Comparison of ENCODE assay signal across 11 cellular contexts in genomic region chr9:36337865-36338264, GRCh38.
DNase-seq lines count a peak whose midpoint lies in the region; ATAC-seq and TF ChIP-seq lines count a peak whose summit lies in the region.
"Had no signal": no experiment of that assay in that cellular context is flagged by ENCODE, and none has a peak within 500 bp of the region (broad histone marks: within the 10 kb centered on the region; RNA-seq: fewer than 3 reads in every experiment).

No MANE protein-coding gene starts in this region.

- intact Hi-C loops in activated naive CD4-positive, alpha-beta T cell treated with anti-CD3 and anti-CD28 coated beads for 36 hours (cut with micrococcal nuclease), result no loop called here
- intact Hi-C loops in naive thymus-derived CD4-positive, alpha-beta T cell (cut with micrococcal nuclease), result no loop called here

- no peak overlapping the region for H3K27ac ChIP-seq in naive thymus-derived CD4-positive, alpha-beta T cell (ENCODE audit: low read depth, low read length)
- no peak overlapping the region for H3K27ac ChIP-seq in suprapubic skin
- H3K27ac ChIP-seq: esophagus squamous epithelium, SK-N-MC had no signal

- no peak for ATAC-seq in activated T-helper 17 cell treated with anti-CD3 and anti-CD28 coated beads, Interleukin-2, amount 50 U/mL, for 72 hours (replicated peaks)
- no peak for ATAC-seq in naive thymus-derived CD4-positive, alpha-beta T cell
- ATAC-seq in HG02623 (IDR thresholded peaks at IDR 0.05; ENCODE audit: unreplicated experiment), result no peak

- no peaks in the 10 kb centered on the region for H3K9me3 Mint-ChIP-seq in activated naive CD4-positive, alpha-beta T cell treated with anti-CD3 and anti-CD28 coated beads for 36 hours
- H3K9me3 Mint-ChIP-seq in activated T-helper 17 cell treated with anti-CD3 and anti-CD28 coated beads, Interleukin-2, amount 50 U/mL, for 72 hours, result no peaks in the 10 kb centered on the region
- H3K9me3 Mint-ChIP-seq in naive thymus-derived CD4-positive, alpha-beta T cell, result no peaks in the 10 kb centered on the region

- H3K4me3 ChIP-seq in naive thymus-derived CD4-positive, alpha-beta T cell (ENCODE audit: low read length), result no peak overlapping the region
- no peak overlapping the region for H3K4me3 ChIP-seq in suprapubic skin
- H3K4me3 ChIP-seq: esophagus squamous epithelium, SK-N-MC had no signal

- TF ChIP-seq EP300 in suprapubic skin (IDR thresholded peaks at IDR 0.05), result no peak

- H3K27me3 ChIP-seq in naive thymus-derived CD4-positive, alpha-beta T cell (ENCODE audit: control insufficient read depth in 2 of 2, insufficient read depth in 2 of 2, low read length in 2 of 2), result no peaks in the 10 kb centered on the region
- no peaks in the 10 kb centered on the region for H3K27me3 ChIP-seq in suprapubic skin
- H3K27me3 ChIP-seq: esophagus squamous epithelium had no signal

- peak overlapping the region; percentile 15 for H3K27ac Mint-ChIP-seq in activated naive CD4-positive, alpha-beta T cell treated with anti-CD3 and anti-CD28 coated beads for 36 hours
- peak overlapping the region; percentile 49 for H3K27ac Mint-ChIP-seq in activated T-helper 17 cell treated with anti-CD3 and anti-CD28 coated beads, Interleukin-2, amount 50 U/mL, for 72 hours
- H3K27ac Mint-ChIP-seq in naive thymus-derived CD4-positive, alpha-beta T cell, result peak overlapping the region in 6 of 9 donors; percentile 16 to 78 (median 36)

- no peaks in the 10 kb centered on the region for H3K9me3 ChIP-seq in naive thymus-derived CD4-positive, alpha-beta T cell (ENCODE audit: control insufficient read depth in 2 of 3, low read length in 3 of 3)
- no peaks in the 10 kb centered on the region for H3K9me3 ChIP-seq in suprapubic skin
- H3K9me3 ChIP-seq: esophagus squamous epithelium had no signal

- no peak for DNase-seq in activated naive CD4-positive, alpha-beta T cell treated with anti-CD3 and anti-CD28 coated beads for 36 hours
- no peak for DNase-seq in activated naive CD4-positive, alpha-beta T cell treated with Interleukin-2 at 50 U/mL for 16 hours
- DNase-seq in globus pallidus (ENCODE audit: low spot score), result peak; percentile 63
- DNase-seq in naive thymus-derived CD4-positive, alpha-beta T cell, result no peak
- no peak for DNase-seq in suprapubic skin (ENCODE audit: low spot score in 2 of 2)
- DNase-seq in retina, result no peak
- DNase-seq: esophagus squamous epithelium; stimulated activated CD4-positive, alpha-beta T cell treated with anti-CD3 and anti-CD28 coated beads, Interleukin-12 subunit alpha, Interleukin-12 subunit beta, amount 100 ng/mL, for 4 hours had no signal

- POLR2A ChIA-PET in naive thymus-derived CD4-positive, alpha-beta T cell (lab: Charles Lee), result no interaction called here

- 90% methylated on average over 1 of the region's 1 CpG for WGBS in suprapubic skin

- H3K36me3 ChIP-seq in naive thymus-derived CD4-positive, alpha-beta T cell (ENCODE audit: control insufficient read depth in 2 of 3, insufficient read depth in 3 of 3, low read length in 3 of 3), result peaks cover 14 to 61% (median 27%) of the 10 kb centered on the region in 3 experiments
- peaks cover 69% of the 10 kb centered on the region for H3K36me3 ChIP-seq in suprapubic skin

- no peak overlapping the region for H3K4me3 Mint-ChIP-seq in activated naive CD4-positive, alpha-beta T cell treated with anti-CD3 and anti-CD28 coated beads for 36 hours
- no peak overlapping the region for H3K4me3 Mint-ChIP-seq in activated T-helper 17 cell treated with anti-CD3 and anti-CD28 coated beads, Interleukin-2, amount 50 U/mL, for 72 hours
- no peak overlapping the region for H3K4me3 Mint-ChIP-seq in naive thymus-derived CD4-positive, alpha-beta T cell

- no peak for TF ChIP-seq CTCF in suprapubic skin (IDR thresholded peaks at IDR 0.05)

- no peaks in the 10 kb centered on the region for H3K4me1 ChIP-seq in naive thymus-derived CD4-positive, alpha-beta T cell (ENCODE audit: control insufficient read depth in 2 of 2, insufficient read depth in 2 of 2, low read length in 2 of 2)
- H3K4me1 ChIP-seq in suprapubic skin, result no peaks in the 10 kb centered on the region

- CTCF ChIA-PET in activated naive CD4-positive, alpha-beta T cell treated with anti-CD3 and anti-CD28 coated beads for 36 hours (lab: Charles Lee), result interaction anchor here (0.6 to 2.4 kb wide), 3 partner anchors 10 to 147 kb away, joined by 3 to 19 read pairs (median 3); partner anchors contain the start of gene CLTA
- CTCF ChIA-PET in naive thymus-derived CD4-positive, alpha-beta T cell (lab: Charles Lee), result interaction anchor here (0.7 kb wide), 1 partner anchor 301 kb away, joined by 3 read pairs; the partner anchor contains the start of gene RECK

- peaks cover 14% of the 10 kb centered on the region for H3K36me3 Mint-ChIP-seq in activated naive CD4-positive, alpha-beta T cell treated with anti-CD3 and anti-CD28 coated beads for 36 hours (ENCODE audit: low read depth)
- H3K36me3 Mint-ChIP-seq in activated T-helper 17 cell treated with anti-CD3 and anti-CD28 coated beads, Interleukin-2, amount 50 U/mL, for 72 hours (ENCODE audit: low read depth), result peaks cover 88% of the 10 kb centered on the region
- H3K36me3 Mint-ChIP-seq in naive thymus-derived CD4-positive, alpha-beta T cell, result peaks cover 10 to 49% (median 27%) of the 10 kb centered on the region in 5 donors

- TF ChIP-seq POLR2A in suprapubic skin (IDR thresholded peaks at IDR 0.05), result no peak

- no peaks in the 10 kb centered on the region for H3K27me3 Mint-ChIP-seq in activated naive CD4-positive, alpha-beta T cell treated with anti-CD3 and anti-CD28 coated beads for 36 hours (ENCODE audit: low read depth)
- no peaks in the 10 kb centered on the region for H3K27me3 Mint-ChIP-seq in activated T-helper 17 cell treated with anti-CD3 and anti-CD28 coated beads, Interleukin-2, amount 50 U/mL, for 72 hours
- H3K27me3 Mint-ChIP-seq in naive thymus-derived CD4-positive, alpha-beta T cell, result no peaks in the 10 kb centered on the region

- peaks cover 8% of the 10 kb centered on the region for H3K4me1 Mint-ChIP-seq in activated naive CD4-positive, alpha-beta T cell treated with anti-CD3 and anti-CD28 coated beads for 36 hours (ENCODE audit: low read depth)
- peaks cover 6% of the 10 kb centered on the region for H3K4me1 Mint-ChIP-seq in activated T-helper 17 cell treated with anti-CD3 and anti-CD28 coated beads, Interleukin-2, amount 50 U/mL, for 72 hours
- H3K4me1 Mint-ChIP-seq in naive thymus-derived CD4-positive, alpha-beta T cell, result peaks cover 0 to 11% (median 0%) of the 10 kb centered on the region in 7 donors
